Comparison of ENCODE assay signal across 8 cellular contexts in genomic region chr7:134886353-134887057, GRCh38.
A peak's percentile ranks its signal among the peaks of the same experiment; 100 is the strongest.
DNase-seq lines count a peak whose midpoint lies in the region; ATAC-seq and TF ChIP-seq lines count a peak whose summit lies in the region.

No MANE protein-coding gene starts in this region.

- H3K27me3 ChIP-seq in muscle layer of colon (ENCODE audit: control insufficient read depth in 1 of 2, insufficient read depth in 2 of 2, low read length in 2 of 2) = no peaks in the 10 kb centered on the region

- H3K4me3 ChIP-seq in muscle layer of colon (ENCODE audit: low read depth in 1 of 2, low read length in 2 of 2) = peak overlapping the region; percentile 4 to 10

- no peak for TF ChIP-seq CTCF in GM10266 (IDR thresholded peaks at IDR 0.05; ENCODE audit: control insufficient read depth, insufficient read depth, low read depth, missing control alignments)

- H3K9ac ChIP-seq in muscle layer of colon (ENCODE audit: low read length) = no peak overlapping the region

- ATAC-seq in HG03280 (IDR thresholded peaks at IDR 0.05; ENCODE audit: unreplicated experiment) = no peak

- DNase-seq in AG08395 (ENCODE audit: low spot score) (peak; percentile 38), LHCN-M2 (ENCODE audit: low read depth) (peak; percentile 29), cerebellum (ENCODE audit: low spot score) (peak; percentile 8), GM10266 (ENCODE audit: extremely low spot score) (no peak), islet precursor cell (no peak), HK-2 (ENCODE audit: unreplicated experiment) (no peak)

- H3K4me1 ChIP-seq in muscle layer of colon (ENCODE audit: insufficient read depth, low read length) = peaks cover 35% of the 10 kb centered on the region

- H3K36me3 ChIP-seq in muscle layer of colon (ENCODE audit: insufficient read depth, low read length) = peaks cover 9% of the 10 kb centered on the region

- no peaks in the 10 kb centered on the region for H3K9me3 ChIP-seq in muscle layer of colon (ENCODE audit: low read length)

- H3K27ac ChIP-seq in muscle layer of colon (ENCODE audit: low read depth, low read length) = peak overlapping the region; percentile 74

Comparison
In these comparisons a context has a peak if more than half of its experiments do, and no peak if none do; other contexts are left out.
1. DNase-seq: peak in AG08395 (single experiment), LHCN-M2 (single experiment) and cerebellum (single experiment); none in GM10266 (single experiment), islet precursor cell (single experiment) and HK-2 (single experiment).